In genomic region chr6:105805581-105806023, GRCh38 we compare ENCODE assay signal across 1 cellular context.
A peak's percentile ranks its signal among the peaks of the same experiment; 100 is the strongest.
TF ChIP-seq lines count a peak whose summit lies in the region.

No MANE protein-coding gene starts in this region.

TF ChIP-seq in K562, 482 proteins besides CTCF, POLR2A, EP300 and RAD21 (continued from another document and continues in another):
- TF ChIP-seq ZNF324 (CRISPR knock-in tag; IDR thresholded peaks at IDR 0.05) (no peak), XRCC4 (IDR thresholded peaks at IDR 0.05; ENCODE audit: extremely low read depth, insufficient read depth, insufficient read length) (no peak), HNRNPK (IDR thresholded peaks at IDR 0.05; ENCODE audit: low read depth, low read length, poor library complexity, severe bottlenecking) (no peak), SAFB (IDR thresholded peaks at IDR 0.05; ENCODE audit: borderline replicate concordance, low read depth, low read length) (no peak), YBX1 (IDR thresholded peaks at IDR 0.05) (no peak), CEBPB (tag; IDR thresholded peaks at IDR 0.05) (no peak), ZNF444 (CRISPR knock-in tag; IDR thresholded peaks at IDR 0.05) (no peak), ZNF764 (CRISPR knock-in tag; IDR thresholded peaks at IDR 0.05; ENCODE audit: low read depth) (no peak), NEUROD1 (IDR thresholded peaks at IDR 0.05; ENCODE audit: borderline replicate concordance, low read depth, low read length, partially characterized antibody) (no peak), OTX1 (CRISPR knock-in tag; IDR thresholded peaks at IDR 0.05) (0 out of 2 replicates have a peak, but pooled peaks have one; percentile 14), CHCHD3 (CRISPR knock-in tag; IDR thresholded peaks at IDR 0.05) (no peak), ZBTB9 (CRISPR knock-in tag; IDR thresholded peaks at IDR 0.05) (no peak), PHF21A (IDR thresholded peaks at IDR 0.05; ENCODE audit: borderline replicate concordance, low read depth) (peak; percentile 66; the same call in 1 of the 2 replicates), DNMT1 (IDR thresholded peaks at IDR 0.05) (no peak), FOXK1 (CRISPR knock-in tag; IDR thresholded peaks at IDR 0.05; ENCODE audit: borderline replicate concordance) (no peak), WHSC1 (IDR thresholded peaks at IDR 0.05; ENCODE audit: low read length) (no peak), TEAD2 (tag; IDR thresholded peaks at IDR 0.05) (0 out of 2 replicates have a peak, but pooled peaks have one; percentile 13), TRIM24 (IDR thresholded peaks at IDR 0.05) (peak; percentile 49 to 84), SMARCA5 (IDR thresholded peaks at IDR 0.05) (no peak), ZBTB26 (CRISPR knock-in tag; IDR thresholded peaks at IDR 0.05) (0 out of 2 replicates have a peak, but pooled peaks have one; percentile 21), ZNF407 (IDR thresholded peaks at IDR 0.05; ENCODE audit: low read depth) (no peak), MEF2A (IDR thresholded peaks at IDR 0.05; ENCODE audit: control insufficient read depth, low read depth, low read length) (no peak), VEZF1 (CRISPR knock-in tag; IDR thresholded peaks at IDR 0.05) (no peak), CCNT2 (IDR thresholded peaks at IDR 0.05; ENCODE audit: borderline replicate concordance, extremely low read depth, insufficient read length, low read depth, low read length) (no peak), DACH1 (IDR thresholded peaks at IDR 0.05; ENCODE audit: partially characterized antibody) (no peak), TRIM28 (IDR thresholded peaks at IDR 0.05) (0 out of 2 replicates have a peak, but pooled peaks have one; percentile 15), ZNF408 (CRISPR knock-in tag; IDR thresholded peaks at IDR 0.05; ENCODE audit: low read depth) (no peak), POLR2H (tag; IDR thresholded peaks at IDR 0.05; ENCODE audit: low read depth) (0 out of 2 replicates have a peak, but pooled peaks have one; percentile 20), SIRT6 (IDR thresholded peaks at IDR 0.05; ENCODE audit: low read depth, low read length) (no peak), TSHZ1 (CRISPR knock-in tag; IDR thresholded peaks at IDR 0.05) (no peak), LARP7 (IDR thresholded peaks at IDR 0.05) (no peak), ZNF274 (IDR thresholded peaks at IDR 0.05; ENCODE audit: borderline replicate concordance, low read depth, low read length) (no peak)
